8 cellular contexts compared by ENCODE assay signal in the genomic region with DNA sequence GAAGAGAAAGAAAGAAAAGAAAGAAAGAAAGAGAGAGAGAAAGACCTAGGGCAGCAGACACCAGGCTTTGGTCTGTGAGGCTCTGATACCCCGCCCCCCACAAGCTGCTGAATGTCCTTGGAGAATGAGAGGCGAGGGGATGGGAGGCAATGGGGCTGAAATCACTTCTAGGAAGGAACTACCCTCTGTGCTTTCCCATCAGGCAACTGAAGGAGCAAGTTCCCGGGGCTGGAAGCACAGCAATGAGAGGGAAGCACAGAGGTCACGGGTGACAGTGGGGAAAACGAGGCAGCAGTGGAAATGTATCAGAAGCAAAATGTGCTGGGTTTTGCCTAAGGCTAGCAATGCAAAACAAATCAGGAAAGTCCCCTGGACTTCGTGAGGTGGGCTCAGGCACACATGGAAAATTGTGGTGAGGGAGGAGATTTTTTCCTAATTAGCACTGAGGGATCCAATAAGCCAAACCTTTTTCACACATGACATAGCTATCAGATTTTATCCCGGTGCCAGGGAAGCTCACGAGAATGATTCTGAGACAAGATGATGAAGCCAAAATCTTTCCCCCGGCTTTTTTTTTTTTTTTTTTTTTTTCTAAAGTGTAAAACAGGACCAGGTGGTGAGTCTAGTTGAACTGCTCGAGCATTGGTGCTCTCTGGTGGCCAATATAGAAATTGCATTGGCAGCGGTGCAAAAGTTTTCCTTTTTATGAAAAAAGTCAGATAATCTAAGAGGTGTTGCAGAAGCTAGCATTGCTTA. TPM values are rescaled to one million over a fixed set of nuclear protein-coding genes. Genes with fewer than 3 reads are reported as not detected.
DNase-seq lines count a peak whose midpoint lies in the region; ATAC-seq, FAIRE-seq and TF ChIP-seq lines count a peak whose summit lies in the region.

No MANE protein-coding gene starts in this region.

- intact Hi-C loops in colonic mucosa (cut with DNase I) = loop anchor here (1.0 to 5.0 kb wide), 2 partner anchors 247 to 267 kb away; no protein-coding TSS in a partner anchor

- TF ChIP-seq RAD21 in liver (IDR thresholded peaks at IDR 0.05) = peak; percentile 94

- 29% methylated on average over 11 of the region's 11 CpGs for WGBS in liver

- peak; percentile 50 for FAIRE-seq in GM12892 (lab: Jason Lieb, UNC)

- no peaks in the 10 kb centered on the region for H3K36me3 ChIP-seq in colonic mucosa
- H3K36me3 ChIP-seq in liver (ENCODE audit: control insufficient read depth in 4 of 4, insufficient read depth in 3 of 4, low read depth in 1 of 4, low read length in 3 of 4) = no peaks in the 10 kb centered on the region

- no peak for TF ChIP-seq POLR2A in GM12892 (IDR thresholded peaks at IDR 0.05; ENCODE audit: low read depth, low read length)

- H3K27ac ChIP-seq in colonic mucosa = no peak overlapping the region
- H3K27ac ChIP-seq in liver (ENCODE audit: low read depth in 1 of 2, low read length in 2 of 2) = no peak overlapping the region

- H3K4me3 ChIP-seq in colonic mucosa (no peak overlapping the region), liver (ENCODE audit: low read depth in 1 of 3, low read length in 3 of 3) (no peak overlapping the region)

- H3K9me3 ChIP-seq in colonic mucosa (no peaks in the 10 kb centered on the region), liver (ENCODE audit: control insufficient read depth in 4 of 4, low read length in 3 of 4) (no peaks in the 10 kb centered on the region)

- H3K27me3 ChIP-seq in colonic mucosa (no peaks in the 10 kb centered on the region), liver (ENCODE audit: control insufficient read depth in 4 of 4, insufficient read depth in 4 of 4, low read length in 3 of 4) (no peaks in the 10 kb centered on the region)

- TF ChIP-seq CTCF in colonic mucosa (IDR thresholded peaks at IDR 0.05) (peak; percentile 82), liver (IDR thresholded peaks at IDR 0.05; ENCODE audit: low read depth, low read length, missing input control) (peak; percentile 93)

- H3K4me1 ChIP-seq in colonic mucosa (no peaks in the 10 kb centered on the region), liver (ENCODE audit: control insufficient read depth in 4 of 4, insufficient read depth in 4 of 4, low read length in 3 of 4) (peaks cover 0 to 3% (median 1%) of the 10 kb centered on the region in 4 donors)

- no peak for ATAC-seq in HG03521 (IDR thresholded peaks at IDR 0.05; ENCODE audit: unreplicated experiment)

- no peak overlapping the region for H3K9ac ChIP-seq in colonic mucosa (ENCODE audit: low read depth in 2 of 2, low read length in 2 of 2)
- H3K9ac ChIP-seq in liver (ENCODE audit: low read depth in 1 of 2, low read length in 2 of 2) = no peak overlapping the region

- DNase-seq in A172 (ENCODE audit: low spot score) (peak; percentile 68), GM12892 (ENCODE audit: insufficient read length) (peak; percentile 42), NCI-H2171 (lab: John Stamatoyannopoulos, UW) (peak; percentile 94), colonic mucosa (peak; percentile 58)
- peak; percentile 48 to 72 for DNase-seq in activated CD4-positive, alpha-beta T cell treated with anti-CD3 and anti-CD28 coated beads for 4 hours
- peak; percentile 32 to 57 (median 33) for DNase-seq in stimulated activated CD4-positive, alpha-beta T cell treated with anti-CD3 and anti-CD28 coated beads, TNF-alpha, amount 100 ng/mL, for 4 hours (ENCODE audit: low read depth in 3 of 3)

TF ChIP-seq in liver, 16 proteins besides CTCF, POLR2A, EP300 and RAD21:
- no peak for TF ChIP-seq NR2F2 (IDR thresholded peaks at IDR 0.05)
- TF ChIP-seq JUND (IDR thresholded peaks at IDR 0.05) = no peak
- no peak for TF ChIP-seq FOXA1 (IDR thresholded peaks at IDR 0.05)
- TF ChIP-seq TAF1 (conservative IDR thresholded peaks at IDR 0.05) = no peak
- TF ChIP-seq, protein P1, sequence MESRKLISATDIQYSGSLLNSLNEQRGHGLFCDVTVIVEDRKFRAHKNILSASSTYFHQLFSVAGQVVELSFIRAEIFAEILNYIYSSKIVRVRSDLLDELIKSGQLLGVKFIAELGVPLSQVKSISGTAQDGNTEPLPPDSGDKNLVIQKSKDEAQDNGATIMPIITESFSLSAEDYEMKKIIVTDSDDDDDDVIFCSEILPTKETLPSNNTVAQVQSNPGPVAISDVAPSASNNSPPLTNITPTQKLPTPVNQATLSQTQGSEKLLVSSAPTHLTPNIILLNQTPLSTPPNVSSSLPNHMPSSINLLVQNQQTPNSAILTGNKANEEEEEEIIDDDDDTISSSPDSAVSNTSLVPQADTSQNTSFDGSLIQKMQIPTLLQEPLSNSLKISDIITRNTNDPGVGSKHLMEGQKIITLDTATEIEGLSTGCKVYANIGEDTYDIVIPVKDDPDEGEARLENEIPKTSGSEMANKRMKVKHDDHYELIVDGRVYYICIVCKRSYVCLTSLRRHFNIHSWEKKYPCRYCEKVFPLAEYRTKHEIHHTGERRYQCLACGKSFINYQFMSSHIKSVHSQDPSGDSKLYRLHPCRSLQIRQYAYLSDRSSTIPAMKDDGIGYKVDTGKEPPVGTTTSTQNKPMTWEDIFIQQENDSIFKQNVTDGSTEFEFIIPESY (IDR thresholded peaks at IDR 0.05) = no peak
- TF ChIP-seq, protein P2, sequence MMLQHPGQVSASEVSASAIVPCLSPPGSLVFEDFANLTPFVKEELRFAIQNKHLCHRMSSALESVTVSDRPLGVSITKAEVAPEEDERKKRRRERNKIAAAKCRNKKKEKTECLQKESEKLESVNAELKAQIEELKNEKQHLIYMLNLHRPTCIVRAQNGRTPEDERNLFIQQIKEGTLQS (IDR thresholded peaks at IDR 0.05) = no peak
- TF ChIP-seq EGR1 (IDR thresholded peaks at IDR 0.05; ENCODE audit: low read depth in 2 of 2) = no peak
- TF ChIP-seq HNF4A (conservative IDR thresholded peaks at IDR 0.05) = no peak
- TF ChIP-seq, protein P3, sequence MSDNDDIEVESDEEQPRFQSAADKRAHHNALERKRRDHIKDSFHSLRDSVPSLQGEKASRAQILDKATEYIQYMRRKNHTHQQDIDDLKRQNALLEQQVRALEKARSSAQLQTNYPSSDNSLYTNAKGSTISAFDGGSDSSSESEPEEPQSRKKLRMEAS (IDR thresholded peaks at IDR 0.05) = no peak
- no peak for TF ChIP-seq FOXA2 (IDR thresholded peaks at IDR 0.05)
- no peak for TF ChIP-seq RXRA (IDR thresholded peaks at IDR 0.05)

RNA-seq across cellular contexts. Expression of a gene that starts 16.8 kb away (rescaled TPM):
- total RNA-seq in A172 (2014; rRNA removed; shearing (Covaris generic)) = 25.2 and 30.7 TPM in 2 replicates
- 17.0 TPM for polyA plus RNA-seq in GM12892 (2012; ENCODE audit: missing spikeins)
- 10 to 100 TPM; 46.9 to 74.1 TPM for total RNA-seq in colonic mucosa
- 10 to 100 TPM; 22.0 to 51.3 TPM for total RNA-seq in liver
- 10 to 100 TPM; 10.3 to 11.2 TPM for polyA plus RNA-seq in liver

Comparison
In these comparisons a context has a peak if more than half of its experiments do, and no peak if none do; other contexts are left out.
1. DNase-seq: peak in every context shown above with its lines; median percentile 94 in NCI-H2171; 68 in A172; 60 in activated CD4-positive, alpha-beta T cell treated with anti-CD3 and anti-CD28 coated beads for 4 hours; 58 in colonic mucosa; 42 in GM12892; 33 in stimulated activated CD4-positive, alpha-beta T cell treated with anti-CD3 and anti-CD28 coated beads, TNF-alpha, amount 100 ng/mL, for 4 hours.